17 cellular contexts compared by ENCODE assay signal in genomic region chr3:149160754-149161289, GRCh38.
"Had no signal": no experiment of that assay in that cellular context is flagged by ENCODE, and none has a peak within 500 bp of the region (broad histone marks: within the 10 kb centered on the region; RNA-seq: fewer than 3 reads in every experiment).

No MANE protein-coding gene starts in this region.

- H3K27me3 ChIP-seq: dorsolateral prefrontal cortex, gastroesophageal sphincter, neutrophil had no signal

- H3K27ac ChIP-seq: dorsolateral prefrontal cortex, neutrophil had no signal

- H3K27ac Mint-ChIP-seq: naive thymus-derived CD8-positive, alpha-beta T cell had no signal

- H3K9me3 Mint-ChIP-seq: naive thymus-derived CD8-positive, alpha-beta T cell had no signal

- H3K4me3 ChIP-seq: dorsolateral prefrontal cortex, gastroesophageal sphincter, mucosa of descending colon had no signal

- H3K4me3 Mint-ChIP-seq: naive thymus-derived CD8-positive, alpha-beta T cell had no signal

- H3K9me3 ChIP-seq: gastroesophageal sphincter, mucosa of descending colon, neutrophil had no signal

- H3K27me3 Mint-ChIP-seq: naive thymus-derived CD8-positive, alpha-beta T cell had no signal

- ATAC-seq: gastroesophageal sphincter; left colon; mucosa of descending colon; naive thymus-derived CD8-positive, alpha-beta T cell; right cardiac atrium had no signal

- DNase-seq: cortex of kidney; dorsolateral prefrontal cortex; effector CD8-positive, alpha-beta T cell; foreskin fibroblast; glutamatergic neuron; left colon; mucosa of descending colon; naive thymus-derived CD8-positive, alpha-beta T cell; right cardiac atrium; small intestine; stimulated activated CD4-positive, alpha-beta T cell treated with anti-CD3 and anti-CD28 coated beads, Interleukin-12 subunit alpha, Interleukin-12 subunit beta, amount 100 ng/mL, for 4 hours; stimulated activated CD4-positive, alpha-beta T cell treated with anti-CD3 and anti-CD28 coated beads, Interleukin-2, amount 100 ng/mL, for 48 hours; stimulated activated naive CD4-positive, alpha-beta T cell treated with Interleukin-2 at 50 U/mL for 16 hours; trophoblast cell had no signal

- FAIRE-seq: small intestine, urothelium cell line had no signal
